Comparison of ENCODE assay signal across 9 cellular contexts in the genomic region with DNA sequence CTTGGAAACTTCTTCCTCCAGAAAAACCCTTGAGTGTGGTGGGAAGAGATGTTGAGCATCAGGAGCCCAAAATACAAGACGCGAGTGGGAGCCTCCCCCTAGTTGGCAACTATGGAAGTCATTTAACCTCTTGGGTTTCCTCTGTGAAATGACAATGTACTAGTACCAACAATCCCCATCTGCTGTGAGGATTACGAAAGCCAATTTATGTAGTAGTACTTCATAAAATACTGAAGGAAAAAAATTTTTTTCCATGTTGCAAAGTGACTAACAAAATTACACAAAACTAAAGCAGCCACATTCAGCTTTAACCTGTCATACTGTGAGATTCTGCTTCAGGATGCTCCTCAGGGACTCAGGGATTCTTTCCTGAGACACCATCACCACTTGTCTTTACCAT. TPM values are rescaled to one million over a fixed set of nuclear protein-coding genes. Genes with fewer than 3 reads are reported as not detected.
DNase-seq lines count a peak whose midpoint lies in the region; ATAC-seq and TF ChIP-seq lines count a peak whose summit lies in the region.
"Had no signal": no experiment of that assay in that cellular context is flagged by ENCODE, and none has a peak within 500 bp of the region (broad histone marks: within the 10 kb centered on the region; RNA-seq: fewer than 3 reads in every experiment).

No MANE protein-coding gene starts in this region.

- H3K27ac Mint-ChIP-seq in H9: peak overlapping the region; percentile 63 to 91 (median 75); a peak in 6 of 7 replicates
- peak overlapping the region; percentile 63 for H3K27ac Mint-ChIP-seq in T-helper 1 cell treated with Interleukin-12 subunit alpha and Interleukin-12 subunit beta and Interleukin-4 antibody, amounts not matched to agents 30 μg/mL and 1 μg/mL, for 36 hours

- H4K91ac ChIP-seq in H9 (ENCODE audit: insufficient read length, low read depth, low read length): no peak overlapping the region

- no peak overlapping the region; the same call in 1 of the 2 replicates for H2BK15ac ChIP-seq in H9 (ENCODE audit: low read depth, low read length)

- H3K14ac ChIP-seq in H9 (ENCODE audit: insufficient read depth, low read length): no peak overlapping the region; the same call in 1 of the 2 replicates

- WGBS in H9 (ENCODE audit: extremely low coverage, insufficient read length, low lambda C conversion rate): no CpG with 5 or more reads among the region's 3 CpGs

- H3K56ac ChIP-seq in H9 (ENCODE audit: insufficient read length, low read depth, low read length): no peak overlapping the region

- peaks cover 10% of the 10 kb centered on the region for H3K23me2 ChIP-seq in H9 (ENCODE audit: insufficient read length, low read depth, low read length, poor library complexity, severe bottlenecking)

- H3K79me2 ChIP-seq in H9 (ENCODE audit: insufficient read depth, low read length): peaks cover 13% of the 10 kb centered on the region; the same call in 1 of the 2 replicates
- peaks cover 35% of the 10 kb centered on the region for H3K79me2 ChIP-seq in fibroblast of lung (ENCODE audit: control insufficient read depth, insufficient read depth, low read length)
- H3K79me2 ChIP-seq in parathyroid adenoma: peaks cover 19% of the 10 kb centered on the region

- peaks cover 3% of the 10 kb centered on the region; the same call in 1 of the 2 replicates for H3K4me1 ChIP-seq in H9 (ENCODE audit: insufficient read depth, low read length)
- H3K4me1 ChIP-seq in fibroblast of lung (ENCODE audit: control insufficient read depth, extremely low read depth, insufficient read depth, low read length): peaks cover 4% of the 10 kb centered on the region
- H3K4me1 ChIP-seq in parathyroid adenoma: peaks cover 7% of the 10 kb centered on the region

- no peaks in the 10 kb centered on the region for H3K9me3 ChIP-seq in H9 (ENCODE audit: control insufficient read depth, low read depth, low read length)
- no peaks in the 10 kb centered on the region for H3K9me3 ChIP-seq in fibroblast of lung (ENCODE audit: control insufficient read depth, insufficient read depth, low read depth, low read length)
- no peaks in the 10 kb centered on the region for H3K9me3 ChIP-seq in parathyroid adenoma (ENCODE audit: control insufficient read depth, low read length)

- peak overlapping the region; percentile 87 for H3K4me2 ChIP-seq in H9 (ENCODE audit: insufficient read depth, insufficient read length, low read length)
- peak overlapping the region; percentile 97 for H3K4me2 ChIP-seq in fibroblast of lung (ENCODE audit: extremely low read depth, insufficient read depth, low read length)
- peak overlapping the region; percentile 86 for H3K4me2 ChIP-seq in parathyroid adenoma (ENCODE audit: low read length)

- peak overlapping the region; percentile 70 for H3K9ac ChIP-seq in H9 (ENCODE audit: extremely low read depth, insufficient read length, low read length)
- peak overlapping the region; percentile 51 for H3K9ac ChIP-seq in fibroblast of lung (ENCODE audit: insufficient read depth, low read length)
- no peak overlapping the region for H3K9ac ChIP-seq in parathyroid adenoma

- H2AFZ ChIP-seq in H9 (ENCODE audit: low read length): peak overlapping the region; percentile 94
- peak overlapping the region; percentile 89 for H2AFZ ChIP-seq in fibroblast of lung (ENCODE audit: low read length)
- peak overlapping the region; percentile 99 for H2AFZ ChIP-seq in parathyroid adenoma

- H3K27ac ChIP-seq in H9 (ENCODE audit: insufficient read length, low read depth, low read length) (no peak overlapping the region), fibroblast of lung (ENCODE audit: insufficient read depth, low read length) (peak overlapping the region; percentile 70), parathyroid adenoma (peak overlapping the region; percentile 47)

- H3K27me3 ChIP-seq in H9 (ENCODE audit: insufficient read depth, low read length): no peaks in the 10 kb centered on the region
- no peaks in the 10 kb centered on the region for H3K27me3 ChIP-seq in fibroblast of lung (ENCODE audit: control insufficient read depth, insufficient read depth, low read length)
- H3K27me3 ChIP-seq in parathyroid adenoma (ENCODE audit: control insufficient read depth, insufficient read depth, low read length): no peaks in the 10 kb centered on the region

- H3K23ac ChIP-seq in H9 (ENCODE audit: insufficient read length, low read depth, low read length): no peak overlapping the region

- no peak overlapping the region for H4K8ac ChIP-seq in H9 (replicated peaks; ENCODE audit: insufficient read length, low read depth, low read length)

- H2AK5ac ChIP-seq in H9 (ENCODE audit: insufficient read length, low read length): no peak overlapping the region

- H3K36me3 ChIP-seq in fibroblast of lung (ENCODE audit: control insufficient read depth, insufficient read depth, low read length): no peaks in the 10 kb centered on the region
- no peaks in the 10 kb centered on the region for H3K36me3 ChIP-seq in parathyroid adenoma (ENCODE audit: control insufficient read depth, insufficient read depth, low read length)

- peak overlapping the region; percentile 75 to 96 for H3K4me3 Mint-ChIP-seq in H9
- H3K4me3 Mint-ChIP-seq in T-helper 1 cell treated with Interleukin-12 subunit alpha and Interleukin-12 subunit beta and Interleukin-4 antibody, amounts not matched to agents 30 μg/mL and 1 μg/mL, for 36 hours: peak overlapping the region; percentile 85

- TF ChIP-seq CTCF in H9 (conservative IDR thresholded peaks at IDR 0.05): no peak
- no peak for TF ChIP-seq CTCF in fibroblast of lung (conservative IDR thresholded peaks at IDR 0.05 in 1 of 2, IDR thresholded peaks at IDR 0.05 in 1 of 2; ENCODE audit: low read depth in 1 of 2, low read length in 2 of 2)
- no peak for TF ChIP-seq CTCF in parathyroid adenoma (IDR thresholded peaks at IDR 0.05)

- no peak overlapping the region for H3K18ac ChIP-seq in H9 (ENCODE audit: insufficient read length, low read depth, low read length)

- no peak for ATAC-seq in HG03342 (IDR thresholded peaks at IDR 0.05; ENCODE audit: unreplicated experiment)
- ATAC-seq in HG02973 (IDR thresholded peaks at IDR 0.05; ENCODE audit: unreplicated experiment): no peak

- peak overlapping the region; percentile 93 to 100 (median 99) for H3K4me3 ChIP-seq in fibroblast of lung (replicated peaks in 1 of 4; ENCODE audit: control extremely low read depth in 1 of 4, insufficient read depth in 1 of 4, low read depth in 3 of 4, low read length in 4 of 4)
- peak overlapping the region; percentile 100 for H3K4me3 ChIP-seq in parathyroid adenoma (ENCODE audit: low read depth, low read length)

- H3K9me3 Mint-ChIP-seq in H9: no peaks in the 10 kb centered on the region
- no peaks in the 10 kb centered on the region for H3K9me3 Mint-ChIP-seq in T-helper 1 cell treated with Interleukin-12 subunit alpha and Interleukin-12 subunit beta and Interleukin-4 antibody, amounts not matched to agents 30 μg/mL and 1 μg/mL, for 36 hours

- peaks cover 9% of the 10 kb centered on the region for H3K79me1 ChIP-seq in H9 (ENCODE audit: insufficient read depth, low read depth, low read length, poor library complexity, severe bottlenecking)

- no peaks in the 10 kb centered on the region; the same call in 1 of the 2 replicates for H3K27me3 Mint-ChIP-seq in H9 (ENCODE audit: low read depth)
- no peaks in the 10 kb centered on the region for H3K27me3 Mint-ChIP-seq in T-helper 1 cell treated with Interleukin-12 subunit alpha and Interleukin-12 subunit beta and Interleukin-4 antibody, amounts not matched to agents 30 μg/mL and 1 μg/mL, for 36 hours (ENCODE audit: low read depth)

- no peak overlapping the region for H2BK5ac ChIP-seq in H9 (ENCODE audit: insufficient read length, low read length)

- no peak overlapping the region for H4K5ac ChIP-seq in H9 (ENCODE audit: insufficient read length, low read depth, low read length)

- H2BK12ac ChIP-seq in H9 (ENCODE audit: insufficient read length, low read depth, low read length): no peak overlapping the region

- H3K36me3 Mint-ChIP-seq in H9 (ENCODE audit: insufficient read depth in 1 of 3, low read depth in 3 of 3): peaks cover 0 to 12% (median 6%) of the 10 kb centered on the region in 3 experiments; a peak in 4 of 7 replicates
- H3K36me3 Mint-ChIP-seq in T-helper 1 cell treated with Interleukin-12 subunit alpha and Interleukin-12 subunit beta and Interleukin-4 antibody, amounts not matched to agents 30 μg/mL and 1 μg/mL, for 36 hours (ENCODE audit: low read depth): peaks cover 7% of the 10 kb centered on the region

- H2BK20ac ChIP-seq in H9 (ENCODE audit: low read depth, low read length, poor library complexity, severe bottlenecking): no peak overlapping the region

- peaks cover 23% of the 10 kb centered on the region in 2 experiments for H3K4me1 Mint-ChIP-seq in H9
- peaks cover 26% of the 10 kb centered on the region for H3K4me1 Mint-ChIP-seq in T-helper 1 cell treated with Interleukin-12 subunit alpha and Interleukin-12 subunit beta and Interleukin-4 antibody, amounts not matched to agents 30 μg/mL and 1 μg/mL, for 36 hours (ENCODE audit: low read depth)

- H4K20me1 ChIP-seq in H9 (ENCODE audit: control insufficient read depth, insufficient read depth, insufficient read length): no peaks in the 10 kb centered on the region
- H4K20me1 ChIP-seq in fibroblast of lung (ENCODE audit: control insufficient read depth, extremely low read depth, insufficient read depth, low read length): no peaks in the 10 kb centered on the region

- DNase-seq in AG20443 (ENCODE audit: low spot score) (peak; percentile 34), H9 (no peak), fibroblast of lung (ENCODE audit: low read depth in 2 of 2) (peak; percentile 15 to 61), NCI-H1048 (lab: John Stamatoyannopoulos, UW) (no peak)

- no peak overlapping the region for H3K4ac ChIP-seq in H9 (ENCODE audit: low read depth, low read length)

- no peak overlapping the region for H3T11ph ChIP-seq in H9 (ENCODE audit: low read length)

- H2BK120ac ChIP-seq in H9 (ENCODE audit: low read depth, low read length, poor library complexity, severe bottlenecking): no peak overlapping the region

RNA-seq across cellular contexts. Expression of gene SLC25A17, which starts 0.6 kb away (rescaled TPM):
- total RNA-seq in H9 (2021): 26.5 and 30.2 TPM in 2 replicates
- 11.3 and 12.9 TPM in 2 replicates for total RNA-seq in fibroblast of lung
- 26.5 and 28.7 TPM in 2 replicates for polyA plus RNA-seq in fibroblast of lung
- polyA plus RNA-seq in fibroblast of lung (2012): 18.2 and 20.5 TPM in 2 replicates
- polyA minus RNA-seq in fibroblast of lung (ENCODE audit: low replicate concordance): 7.1 and 8.4 TPM in 2 replicates

RNA-seq across cellular contexts. Expression of gene ST13, which starts 36.7 kb away (rescaled TPM):
- 345 and 353 TPM in 2 replicates for total RNA-seq in H9 (2021)
- total RNA-seq in fibroblast of lung: 239 and 293 TPM in 2 replicates
- polyA plus RNA-seq in fibroblast of lung: 199 and 266 TPM in 2 replicates
- 274 and 323 TPM in 2 replicates for polyA plus RNA-seq in fibroblast of lung (2012)
- 21.7 and 70.2 TPM in 2 replicates for polyA minus RNA-seq in fibroblast of lung (ENCODE audit: low replicate concordance)

RNA-seq across cellular contexts. Expression of gene XPNPEP3, which starts 37.2 kb away (rescaled TPM):
- total RNA-seq in H9 (2021): 17.1 and 18.3 TPM in 2 replicates
- total RNA-seq in fibroblast of lung: 7.7 and 9.1 TPM in 2 replicates
- polyA plus RNA-seq in fibroblast of lung: 15.2 and 16.2 TPM in 2 replicates
- 7.4 and 9.2 TPM in 2 replicates for polyA plus RNA-seq in fibroblast of lung (2012)
- polyA minus RNA-seq in fibroblast of lung (ENCODE audit: low replicate concordance): 16.1 and 49.3 TPM in 2 replicates

RNA-seq across cellular contexts. Expression of gene DNAJB7, which starts 42.2 kb away (rescaled TPM):
- total RNA-seq in H9 (2021) (not detected in 2 replicates), fibroblast of lung (not detected in 2 replicates)
- not detected in 2 replicates for polyA plus RNA-seq in fibroblast of lung
- not detected in 2 replicates for polyA plus RNA-seq in fibroblast of lung (2012)
- not detected in 2 replicates for polyA minus RNA-seq in fibroblast of lung (ENCODE audit: low replicate concordance)
- total RNA-seq: HT1080 had no signal

Comparison
In these comparisons a context has a peak if more than half of its experiments do, and no peak if none do; other contexts are left out.
1. DNase-seq: peak in AG20443 (single experiment) and fibroblast of lung (2 of 2); none in H9 (single experiment) and NCI-H1048 (single experiment).
2. Peak in every context shown above with its lines, with median percentiles within 50 percentile points of each other: H2AFZ ChIP-seq and H3K4me2 ChIP-seq.